16 cellular contexts compared by ENCODE assay signal in genomic region chr2:165635532-165635931, GRCh38.
DNase-seq lines count a peak whose midpoint lies in the region; ATAC-seq and TF ChIP-seq lines count a peak whose summit lies in the region.
"Had no signal": no experiment of that assay in that cellular context is flagged by ENCODE, and none has a peak within 500 bp of the region (broad histone marks: within the 10 kb centered on the region; RNA-seq: fewer than 3 reads in every experiment).

No MANE protein-coding gene starts in this region.

- no peaks in the 10 kb centered on the region for H3K9me3 Mint-ChIP-seq in nephron
- H3K9me3 Mint-ChIP-seq: CD4-positive, alpha-beta T cell had no signal

- POLR2A ChIA-PET in RWPE1 (lab: Yijun Ruan, JAX; ENCODE audit: low non-redundant PET), result no interaction called here

- H3K4me3 Mint-ChIP-seq in nephron, result no peak overlapping the region
- H3K4me3 Mint-ChIP-seq: CD4-positive, alpha-beta T cell had no signal

- no peak for ATAC-seq in GM19455 (IDR thresholded peaks at IDR 0.05; ENCODE audit: unreplicated experiment)
- no peak for ATAC-seq in HG03432 (IDR thresholded peaks at IDR 0.05; ENCODE audit: unreplicated experiment)
- ATAC-seq: HCT116 had no signal

- H3K9me3 ChIP-seq in thyroid gland, result no peaks in the 10 kb centered on the region
- H3K9me3 ChIP-seq: BE2C, Peyer's patch had no signal

- H3K27me3 ChIP-seq in dorsolateral prefrontal cortex (no peaks in the 10 kb centered on the region), thyroid gland (no peaks in the 10 kb centered on the region)
- H3K27me3 ChIP-seq: BE2C, Peyer's patch had no signal

- H3K27ac ChIP-seq in RWPE1 (no peak overlapping the region), dorsolateral prefrontal cortex (peak overlapping the region in 47 of 59 donors; percentile 8 to 85 (median 67)), thyroid gland (peak overlapping the region in 2 of 3 donors; percentile 41 to 50)
- H3K27ac ChIP-seq: Peyer's patch had no signal

- 93 to 95% methylated on average over 1 of the region's 1 CpG for WGBS in thyroid gland, 2 donors

- peaks cover 5 to 14% of the 10 kb centered on the region in 2 donors for H3K4me1 ChIP-seq in thyroid gland
- H3K4me1 ChIP-seq: BE2C, Peyer's patch had no signal

- H3K4me3 ChIP-seq in dorsolateral prefrontal cortex (peak overlapping the region in 3 of 59 donors; percentile 28 to 44 (median 33)), thyroid gland (replicated peaks in 1 of 3) (no peak overlapping the region)
- H3K4me3 ChIP-seq: Peyer's patch had no signal

- peak; percentile 22 for DNase-seq in RWPE1 (ENCODE audit: low spot score)
- no peak for DNase-seq in dorsolateral prefrontal cortex
- no peak for DNase-seq in thyroid gland
- no peak for DNase-seq in NCI-H526 (lab: John Stamatoyannopoulos, UW)
- DNase-seq: CD4-positive, alpha-beta T cell; KBM-7; MV-4-11; NCI-H1417 treated with DMSO at 0.1 percent for 48 hours; NCI-H2029 treated with DMSO at 0.1 percent for 48 hours; SHP77 had no signal

- peak overlapping the region; percentile 66 to 95 (median 89) for H3K27ac Mint-ChIP-seq in nephron
- H3K27ac Mint-ChIP-seq: CD4-positive, alpha-beta T cell had no signal

- no peaks in the 10 kb centered on the region for H3K27me3 Mint-ChIP-seq in nephron (ENCODE audit: low read depth)
- H3K27me3 Mint-ChIP-seq: CD4-positive, alpha-beta T cell had no signal

- peaks cover 49% of the 10 kb centered on the region for H3K4me1 Mint-ChIP-seq in nephron

- CTCF ChIA-PET in RWPE1 (lab: Yijun Ruan, JAX), result no interaction called here

- no peak for TF ChIP-seq POLR2A in thyroid gland (IDR thresholded peaks at IDR 0.05)

- H3K36me3 Mint-ChIP-seq in nephron (ENCODE audit: low read depth), result peaks cover 1% of the 10 kb centered on the region

- H3K36me3 ChIP-seq in thyroid gland, result no peaks in the 10 kb centered on the region
- H3K36me3 ChIP-seq: BE2C, Peyer's patch had no signal

- intact Hi-C loops in dorsolateral prefrontal cortex (cut with DNase I) (loop anchor here in 1 of 2 donors (2.0 to 5.0 kb wide), 2 partner anchors 42 to 65 kb away; no protein-coding TSS in a partner anchor), thyroid gland (cut with DNase I) (no loop called here)

- TF ChIP-seq CTCF in RWPE1 (conservative IDR thresholded peaks at IDR 0.05; ENCODE audit: low read depth) (no peak), dorsolateral prefrontal cortex (IDR thresholded peaks at IDR 0.05 in 54 of 56, conservative IDR thresholded peaks at IDR 0.05 in 2 of 56; ENCODE audit: low read depth in 1 of 56, partially characterized antibody in 56 of 56) (no peak), nephron (IDR thresholded peaks at IDR 0.05; ENCODE audit: unreplicated experiment in 3 of 3) (no peak), thyroid gland (IDR thresholded peaks at IDR 0.05) (no peak)
